ENCODE assay signal across 16 cellular contexts in genomic region chr6:154996841-154997311, GRCh38. TPM values are rescaled to one million over a fixed set of nuclear protein-coding genes. Genes with fewer than 3 reads are reported as not detected.
DNase-seq lines count a peak whose midpoint lies in the region; FAIRE-seq and TF ChIP-seq lines count a peak whose summit lies in the region.
"Had no signal": no experiment of that assay in that cellular context is flagged by ENCODE, and none has a peak within 500 bp of the region (broad histone marks: within the 10 kb centered on the region; RNA-seq: fewer than 3 reads in every experiment).

No MANE protein-coding gene starts in this region.

- peak overlapping the region; percentile 8 to 67; a peak in 4 of 5 replicates for H3K4me3 Mint-ChIP-seq in H9

- no peak overlapping the region for H3K27ac Mint-ChIP-seq in H9
- H3K27ac Mint-ChIP-seq: activated naive CD8-positive, alpha-beta T cell treated with anti-CD3 and anti-CD28 coated beads, Interleukin-2, amount 10 ng/mL, durations not matched to agents 7 days and 5 days had no signal

- no peak overlapping the region for H3K4me2 ChIP-seq in H9 (ENCODE audit: insufficient read depth, insufficient read length, low read length)

- H3K18ac ChIP-seq in H9 (ENCODE audit: insufficient read length, low read depth, low read length), result no peak overlapping the region

- H3K9ac ChIP-seq in H9 (ENCODE audit: extremely low read depth, insufficient read length, low read length) (no peak overlapping the region), kidney (ENCODE audit: low read length in 2 of 2) (no peak overlapping the region)

- H4K20me1 ChIP-seq in H9 (ENCODE audit: control insufficient read depth, insufficient read depth, insufficient read length), result no peaks in the 10 kb centered on the region

- CTCF ChIA-PET in A673 (lab: Charles Lee), result no interaction called here

- H4K8ac ChIP-seq in H9 (replicated peaks; ENCODE audit: insufficient read length, low read depth, low read length), result no peak overlapping the region

- H2BK15ac ChIP-seq in H9 (ENCODE audit: low read depth, low read length), result no peak overlapping the region

- H3K9me3 ChIP-seq in A673 (ENCODE audit: low read depth, low read length, poor library complexity, severe bottlenecking), result no peaks in the 10 kb centered on the region
- no peaks in the 10 kb centered on the region for H3K9me3 ChIP-seq in H9 (ENCODE audit: control insufficient read depth, low read depth, low read length)
- no peaks in the 10 kb centered on the region for H3K9me3 ChIP-seq in kidney (ENCODE audit: control insufficient read depth in 1 of 2, low read length in 2 of 2)
- H3K9me3 ChIP-seq: heart left ventricle, MG63, right lobe of liver had no signal

- peaks cover 12% of the 10 kb centered on the region for H3K23me2 ChIP-seq in H9 (ENCODE audit: insufficient read length, low read depth, low read length, poor library complexity, severe bottlenecking)

- no peak overlapping the region for H3K4me3 ChIP-seq in A673 (ENCODE audit: low read depth, low read length, poor library complexity, severe bottlenecking)
- no peak overlapping the region for H3K4me3 ChIP-seq in kidney (ENCODE audit: low read length in 2 of 2)

- H2AFZ ChIP-seq in H9 (ENCODE audit: low read length), result no peak overlapping the region

- no peak overlapping the region for H4K5ac ChIP-seq in H9 (ENCODE audit: insufficient read length, low read depth, low read length)

- no peak overlapping the region for H3K14ac ChIP-seq in H9 (ENCODE audit: insufficient read depth, low read length)

- BruUV-seq in A673 (replicated peaks; lab: Mats Ljungman, UMichigan), result TSS peak; percentile 31

- no peak overlapping the region for H2BK120ac ChIP-seq in H9 (ENCODE audit: low read depth, low read length, poor library complexity, severe bottlenecking)

- no peaks in the 10 kb centered on the region for H3K9me3 Mint-ChIP-seq in H9
- H3K9me3 Mint-ChIP-seq: activated naive CD8-positive, alpha-beta T cell treated with anti-CD3 and anti-CD28 coated beads, Interleukin-2, amount 10 ng/mL, durations not matched to agents 7 days and 5 days had no signal

- POLR2A ChIA-PET in A673 (lab: Charles Lee; ENCODE audit: low non-redundant PET), result interaction anchor here (0.6 kb wide), 1 partner anchor 13 kb away, joined by 6 read pairs; no protein-coding TSS in a partner anchor

- no peaks in the 10 kb centered on the region; a peak in 1 of 7 replicates for H3K36me3 Mint-ChIP-seq in H9 (ENCODE audit: insufficient read depth in 1 of 3, low read depth in 3 of 3)
- H3K36me3 Mint-ChIP-seq: activated naive CD8-positive, alpha-beta T cell treated with anti-CD3 and anti-CD28 coated beads, Interleukin-2, amount 10 ng/mL, durations not matched to agents 7 days and 5 days had no signal

- peaks cover 27% of the 10 kb centered on the region for H3K27me3 Mint-ChIP-seq in H9 (ENCODE audit: low read depth)

- H2BK12ac ChIP-seq in H9 (ENCODE audit: insufficient read length, low read depth, low read length), result no peak overlapping the region

- DNase-seq in A673 (ENCODE audit: low spot score) (peak; percentile 33), H9 (no peak), amniotic epithelial cell (ENCODE audit: low read depth) (peak; percentile 63), kidney glomerular epithelial cell (lab: John Stamatoyannopoulos, UW) (peak; percentile 57), NCI-H1417 treated with DMSO at 0.1 percent for 48 hours (lab: John Stamatoyannopoulos, UW) (no peak), kidney (no peak), ecto neural progenitor cell (ENCODE audit: low spot score) (no peak), SKM-1 (lab: John Stamatoyannopoulos, UW; ENCODE audit: unreplicated experiment) (no peak)
- DNase-seq: activated CD4-positive, CD25-positive, alpha-beta regulatory T cell treated with anti-CD3 and anti-CD28 coated beads, Interleukin-2, amount 50 U/mL, for 72 hours; activated naive CD8-positive, alpha-beta T cell treated with anti-CD3 and anti-CD28 coated beads, Interleukin-2, amount 10 ng/mL, durations not matched to agents 7 days and 5 days; effector CD8-positive, alpha-beta T cell; heart left ventricle; MG63; NCI-H446; right lobe of liver; Right ventricle myocardium superior had no signal

- H3K27me3 ChIP-seq in A673 (replicated peaks; ENCODE audit: insufficient read depth, low read depth, low read length, poor library complexity), result peaks cover 8% of the 10 kb centered on the region
- no peaks in the 10 kb centered on the region for H3K27me3 ChIP-seq in H9 (ENCODE audit: insufficient read depth, low read length)
- H3K27me3 ChIP-seq: MG63 had no signal

- no peak overlapping the region for H2AK5ac ChIP-seq in H9 (ENCODE audit: insufficient read length, low read length)

- no peak overlapping the region for H2BK5ac ChIP-seq in H9 (ENCODE audit: insufficient read length, low read length)

- intact Hi-C loops in A673 (cut with micrococcal nuclease; ENCODE audit: unreplicated experiment) (no loop called here), kidney (cut with DNase I) (no loop called here)

- H3K4me1 ChIP-seq in A673 (ENCODE audit: insufficient read depth, low read length, poor library complexity, severe bottlenecking) (peaks cover 10% of the 10 kb centered on the region), H9 (ENCODE audit: insufficient read depth, low read length) (no peaks in the 10 kb centered on the region; the same call in 1 of the 2 replicates), kidney (ENCODE audit: control insufficient read depth in 1 of 2, insufficient read depth in 1 of 2, low read depth in 1 of 2, low read length in 2 of 2) (no peaks in the 10 kb centered on the region)

- no peak overlapping the region for H2BK20ac ChIP-seq in H9 (ENCODE audit: low read depth, low read length, poor library complexity, severe bottlenecking)

- H4K91ac ChIP-seq in H9 (ENCODE audit: insufficient read length, low read depth, low read length), result no peak overlapping the region

- peaks cover 16 to 21% of the 10 kb centered on the region in 2 experiments for H3K4me1 Mint-ChIP-seq in H9

- H3K79me2 ChIP-seq in H9 (ENCODE audit: insufficient read depth, low read length), result no peaks in the 10 kb centered on the region

- no peak overlapping the region for H3K27ac ChIP-seq in A673 (ENCODE audit: low read depth, low read length, poor library complexity, severe bottlenecking)
- no peak overlapping the region for H3K27ac ChIP-seq in H9 (ENCODE audit: insufficient read length, low read depth, low read length)
- no peak overlapping the region for H3K27ac ChIP-seq in kidney (ENCODE audit: low read depth in 2 of 2, low read length in 2 of 2)
- H3K27ac ChIP-seq: heart left ventricle, right lobe of liver had no signal

- TF ChIP-seq CTCF in A673 (conservative IDR thresholded peaks at IDR 0.05; ENCODE audit: low read depth, low read length), result no peak
- TF ChIP-seq CTCF in H9 (conservative IDR thresholded peaks at IDR 0.05), result no peak
- no peak for TF ChIP-seq CTCF in kidney (IDR thresholded peaks at IDR 0.05; ENCODE audit: borderline replicate concordance, extremely low read depth, insufficient read depth)

- H3K36me3 ChIP-seq in A673 (ENCODE audit: insufficient read depth, low read length, poor library complexity, severe bottlenecking), result no peaks in the 10 kb centered on the region
- no peaks in the 10 kb centered on the region for H3K36me3 ChIP-seq in kidney (ENCODE audit: control insufficient read depth in 1 of 2, insufficient read depth in 2 of 2, low read length in 2 of 2)
- H3K36me3 ChIP-seq: heart left ventricle, MG63, right lobe of liver had no signal

- no peak for FAIRE-seq in kidney (lab: Jason Lieb, UNC)

- no peak overlapping the region for H3K56ac ChIP-seq in H9 (ENCODE audit: insufficient read length, low read depth, low read length)

- no peak overlapping the region for H3K23ac ChIP-seq in H9 (ENCODE audit: insufficient read length, low read depth, low read length)

- no CpG with 5 or more reads among the region's 5 CpGs for WGBS in H9 (ENCODE audit: extremely low coverage, insufficient read length, low lambda C conversion rate)

- H3K4ac ChIP-seq in H9 (ENCODE audit: low read depth, low read length), result no peak overlapping the region

- no peaks in the 10 kb centered on the region for H3K79me1 ChIP-seq in H9 (ENCODE audit: insufficient read depth, low read depth, low read length, poor library complexity, severe bottlenecking)

- no peak overlapping the region for H3T11ph ChIP-seq in H9 (ENCODE audit: low read length)

RNA-seq across cellular contexts. Expression of gene TIAM2, which starts 1.8 kb away (rescaled TPM):
- 9.1 and 10.7 TPM in 2 replicates for total RNA-seq in A673 (2021)
- 5.0 and 6.3 TPM in 2 replicates for total RNA-seq in H9 (2021)
- total RNA-seq in kidney, result 7.6 TPM
- polyA plus RNA-seq in kidney (ENCODE audit: insufficient read depth, low read depth, low replicate concordance), result 6.8 TPM

Comparison
In these comparisons a context has a peak if more than half of its experiments do, and no peak if none do; other contexts are left out.
1. DNase-seq: peak in A673 (single experiment), amniotic epithelial cell (single experiment) and kidney glomerular epithelial cell (single experiment); none in H9 (single experiment), NCI-H1417 treated with DMSO at 0.1 percent for 48 hours (single experiment), kidney (single experiment), ecto neural progenitor cell (single experiment) and SKM-1 (single experiment).